ENCODE assay signal across 14 cellular contexts in genomic region chr21:42245348-42246185, GRCh38. TPM values are rescaled to one million over a fixed set of nuclear protein-coding genes. Genes with fewer than 3 reads are reported as not detected.
DNase-seq lines count a peak whose midpoint lies in the region; ATAC-seq and TF ChIP-seq lines count a peak whose summit lies in the region.
"Had no signal": no experiment of that assay in that cellular context is flagged by ENCODE, and none has a peak within 500 bp of the region (broad histone marks: within the 10 kb centered on the region; RNA-seq: fewer than 3 reads in every experiment).

No MANE protein-coding gene starts in this region.

- no peaks in the 10 kb centered on the region for H3K9me2 ChIP-seq in OCI-LY7 (ENCODE audit: insufficient read depth, low read length)

- peaks cover 97% of the 10 kb centered on the region for H3K4me1 ChIP-seq in OCI-LY7 (ENCODE audit: insufficient read depth, low read length, poor library complexity, severe bottlenecking)
- no peaks in the 10 kb centered on the region for H3K4me1 ChIP-seq in prostate gland (replicated peaks)
- H3K4me1 ChIP-seq: vagina had no signal

- no peaks in the 10 kb centered on the region for H3K9me3 Mint-ChIP-seq in stimulated activated naive CD8-positive, alpha-beta T cell treated with anti-CD3 and anti-CD28 coated beads, Interleukin-15, amount 100 ng/mL, for 72 hours
- H3K9me3 Mint-ChIP-seq: activated naive CD4-positive, alpha-beta T cell treated with anti-CD3 and anti-CD28 coated beads, Interleukin-2, amount 10 ng/mL, durations not matched to agents 7 days and 5 days; T-cell had no signal

- H4K20me1 ChIP-seq in OCI-LY7 (ENCODE audit: insufficient read depth, low read length), result no peaks in the 10 kb centered on the region

- TF ChIP-seq POLR2A in prostate gland (IDR thresholded peaks at IDR 0.05), result no peak

- H3K4me2 ChIP-seq in OCI-LY7 (ENCODE audit: low read length), result peak overlapping the region; percentile 41
- H3K4me2 ChIP-seq: smooth muscle cell had no signal

- intact Hi-C loops in OCI-LY7 (cut with micrococcal nuclease; ENCODE audit: unreplicated experiment), result no loop called here
- intact Hi-C loops in prostate gland (cut with DNase I), result no loop called here

- peak; percentile 28 for ATAC-seq in stimulated activated naive CD8-positive, alpha-beta T cell treated with anti-CD3 and anti-CD28 coated beads, Interleukin-15, Interleukin-2, amounts not matched to agents 100 U/mL and 50 U/mL, for 24 hours
- ATAC-seq in stimulated activated naive CD8-positive, alpha-beta T cell treated with anti-CD3 and anti-CD28 coated beads, Interleukin-15, amount 100 ng/mL, for 72 hours, result no peak
- ATAC-seq: T-cell had no signal

- H3K4me1 Mint-ChIP-seq in stimulated activated naive CD8-positive, alpha-beta T cell treated with anti-CD3 and anti-CD28 coated beads, Interleukin-15, amount 100 ng/mL, for 72 hours, result peaks cover 30% of the 10 kb centered on the region

- H3K27me3 ChIP-seq in prostate gland (replicated peaks; ENCODE audit: insufficient read depth), result no peaks in the 10 kb centered on the region
- H3K27me3 ChIP-seq: vagina had no signal

- H3K9me3 ChIP-seq in OCI-LY7 (ENCODE audit: low read length), result no peaks in the 10 kb centered on the region
- no peaks in the 10 kb centered on the region for H3K9me3 ChIP-seq in prostate gland
- H3K9me3 ChIP-seq: vagina had no signal

- BruUV-seq in OCI-LY7 (replicated peaks; lab: Mats Ljungman, UMichigan), result no TSS peak

- no peaks in the 10 kb centered on the region for H3K27me3 Mint-ChIP-seq in stimulated activated naive CD8-positive, alpha-beta T cell treated with anti-CD3 and anti-CD28 coated beads, Interleukin-15, amount 100 ng/mL, for 72 hours
- H3K27me3 Mint-ChIP-seq: T-cell had no signal

- no peak overlapping the region for H2AFZ ChIP-seq in OCI-LY7 (ENCODE audit: low read length)

- H3K27ac Mint-ChIP-seq in stimulated activated naive CD8-positive, alpha-beta T cell treated with anti-CD3 and anti-CD28 coated beads, Interleukin-15, amount 100 ng/mL, for 72 hours, result no peak overlapping the region
- H3K27ac Mint-ChIP-seq: activated naive CD4-positive, alpha-beta T cell treated with anti-CD3 and anti-CD28 coated beads, Interleukin-2, amount 10 ng/mL, durations not matched to agents 7 days and 5 days; T-cell had no signal

- no peak for DNase-seq in stimulated activated naive CD8-positive, alpha-beta T cell treated with anti-CD3 and anti-CD28 coated beads, Interleukin-15, Interleukin-2, amounts not matched to agents 100 U/mL and 50 U/mL, for 24 hours
- DNase-seq in stimulated activated naive CD8-positive, alpha-beta T cell treated with anti-CD3 and anti-CD28 coated beads, Interleukin-15, amount 100 ng/mL, for 72 hours, result no peak
- no peak for DNase-seq in OCI-LY7 (ENCODE audit: low spot score)
- DNase-seq in left kidney (ENCODE audit: low read depth, low spot score), result peak; percentile 76
- DNase-seq in activated CD8-positive, alpha-beta memory T cell treated with anti-CD3 and anti-CD28 coated beads for 24 hours, result no peak
- no peak for DNase-seq in dedifferentiated amniotic fluid mesenchymal stem cell (ENCODE audit: extremely low spot score)
- DNase-seq in NOMO-1 treated with dmso at 0.1 percent for 144 hours (lab: John Stamatoyannopoulos, UW; ENCODE audit: unreplicated experiment), result no peak
- DNase-seq in prostate gland (ENCODE audit: low spot score), result no peak
- DNase-seq: activated CD4-positive, alpha-beta T cell treated with anti-CD3 and anti-CD28 coated beads, Interleukin-2, amount 50 U/mL, for 4 hours; activated naive CD4-positive, alpha-beta T cell treated with anti-CD3 and anti-CD28 coated beads, Interleukin-2, amount 10 ng/mL, durations not matched to agents 7 days and 5 days; T-cell had no signal

- no peak overlapping the region for H3K4me3 ChIP-seq in OCI-LY7 (ENCODE audit: low read depth, low read length, poor library complexity, severe bottlenecking)
- no peak overlapping the region for H3K4me3 ChIP-seq in prostate gland
- H3K4me3 ChIP-seq: coronary artery, smooth muscle cell, vagina had no signal

- H3K79me2 ChIP-seq in OCI-LY7 (ENCODE audit: insufficient read depth, low read depth, low read length), result peaks cover 74% of the 10 kb centered on the region; the same call in 1 of the 2 replicates

- no peak overlapping the region for H3K4me3 Mint-ChIP-seq in stimulated activated naive CD8-positive, alpha-beta T cell treated with anti-CD3 and anti-CD28 coated beads, Interleukin-15, amount 100 ng/mL, for 72 hours
- H3K4me3 Mint-ChIP-seq: activated naive CD4-positive, alpha-beta T cell treated with anti-CD3 and anti-CD28 coated beads, Interleukin-2, amount 10 ng/mL, durations not matched to agents 7 days and 5 days; T-cell had no signal

- 45% methylated on average over 10 of the region's 10 CpGs for WGBS in prostate gland

- H3K27ac ChIP-seq in OCI-LY7 (ENCODE audit: low read depth, low read length, poor library complexity, severe bottlenecking), result peak overlapping the region; percentile 20
- no peak overlapping the region for H3K27ac ChIP-seq in prostate gland
- H3K27ac ChIP-seq: coronary artery, vagina had no signal

- POLR2A ChIA-PET in OCI-LY7 (lab: Charles Lee), result interaction anchor here (0.9 to 1.9 kb wide), 5 partner anchors 8 to 80 kb away, joined by 3 to 9 read pairs (median 3); no protein-coding TSS in a partner anchor

- no peak for TF ChIP-seq CTCF in OCI-LY7 (conservative IDR thresholded peaks at IDR 0.05; ENCODE audit: low read length)
- no peak for TF ChIP-seq CTCF in prostate gland (IDR thresholded peaks at IDR 0.05)

- H3K36me3 ChIP-seq in OCI-LY7 (ENCODE audit: insufficient read depth, low read length), result peaks cover 3% of the 10 kb centered on the region; the same call in 1 of the 2 replicates
- no peaks in the 10 kb centered on the region for H3K36me3 ChIP-seq in prostate gland
- H3K36me3 ChIP-seq: vagina had no signal

- CTCF ChIA-PET in OCI-LY7 (lab: Charles Lee; ENCODE audit: unreplicated experiment), result interaction anchor here (1.0 kb wide), 1 partner anchor 11 kb away, joined by 4 read pairs; no protein-coding TSS in a partner anchor

RNA-seq across cellular contexts. Expression of gene ABCG1, which starts 26.6 kb away (rescaled TPM):
- 13.2 and 16.7 TPM in 2 replicates for total RNA-seq in OCI-LY7 (2014; rRNA removed; shearing (Covaris generic))
- total RNA-seq in OCI-LY7 (2022), result 17.3 and 18.8 TPM in 2 replicates
- total RNA-seq in prostate gland, result 10 to 100 TPM; 22.7 to 28.3 TPM
